In the genomic region with DNA sequence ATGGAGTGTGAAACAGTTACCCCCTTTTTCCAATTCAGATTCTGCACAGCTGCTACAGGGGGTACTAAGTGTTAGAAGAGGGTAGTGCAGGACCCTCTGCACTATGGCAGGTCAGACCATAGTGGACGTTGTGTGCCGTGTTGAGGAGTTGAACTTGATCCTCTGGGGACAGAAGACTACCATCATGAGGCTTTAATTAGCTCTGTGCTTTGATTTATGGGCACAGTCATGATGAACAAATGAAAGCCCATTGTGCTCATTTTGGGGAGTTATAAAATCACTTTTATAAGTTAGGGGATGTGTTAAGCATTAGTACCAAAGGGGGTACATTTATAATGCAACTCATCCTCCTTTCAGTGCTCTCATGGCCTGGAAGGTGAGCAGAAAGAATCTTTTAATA, we compare ENCODE assay signal across 17 cellular contexts.
A peak's percentile ranks its signal among the peaks of the same experiment; 100 is the strongest.
DNase-seq lines count a peak whose midpoint lies in the region; ATAC-seq, FAIRE-seq and TF ChIP-seq lines count a peak whose summit lies in the region.
"Had no signal": no experiment of that assay in that cellular context is flagged by ENCODE, and none has a peak within 500 bp of the region (broad histone marks: within the 10 kb centered on the region; RNA-seq: fewer than 3 reads in every experiment).

No MANE protein-coding gene starts in this region.

- peaks cover 73% of the 10 kb centered on the region for H4K20me1 ChIP-seq in SK-N-SH (ENCODE audit: insufficient read depth)

- H3K4me1 Mint-ChIP-seq in endodermal cell = no peaks in the 10 kb centered on the region

- H3F3A ChIP-seq in SK-N-SH (replicated peaks; ENCODE audit: insufficient read depth) = no peaks in the 10 kb centered on the region

- no peaks in the 10 kb centered on the region for H3K27me3 Mint-ChIP-seq in endodermal cell (ENCODE audit: insufficient read depth)
- H3K27me3 Mint-ChIP-seq: CD4-positive, alpha-beta memory T cell had no signal

- H3K4me2 ChIP-seq in SK-N-SH = no peak overlapping the region
- H3K4me2 ChIP-seq: BLaER1 had no signal

- intact Hi-C loops in mucosa of descending colon (cut with DNase I, micrococcal nuclease) = no loop called here

- POLR2A ChIA-PET in SK-N-SH (lab: Yijun Ruan, JAX) = no interaction called here

- H3K9me3 Mint-ChIP-seq in endodermal cell = peaks cover 7% of the 10 kb centered on the region
- H3K9me3 Mint-ChIP-seq: CD4-positive, alpha-beta memory T cell had no signal

- peak overlapping the region; percentile 7 for H3K27ac Mint-ChIP-seq in endodermal cell

- WGBS in SK-N-SH (ENCODE audit: low lambda C conversion rate) = 100% methylated on average over 2 of the region's 2 CpGs
- 95 to 100% methylated on average over 2 of the region's 2 CpGs for WGBS in endodermal cell (ENCODE audit: insufficient coverage in 1 of 2, insufficient read length in 1 of 2), 2 experiments

- DNase-seq in SK-N-SH (no peak), endodermal cell (no peak), mucosa of descending colon (no peak), HTR-8/SVneo (ENCODE audit: insufficient read length, low spot score) (no peak), D721Med (ENCODE audit: insufficient read length, low spot score) (no peak)
- DNase-seq: CD4-positive, alpha-beta memory T cell; DMS79 treated with DMSO at 0.1 percent for 48 hours; GF-D8; GOT3; H7 had no signal

- H3K36me3 ChIP-seq in SK-N-SH (replicated peaks in 1 of 2; ENCODE audit: control insufficient read depth in 1 of 2, insufficient read depth in 2 of 2, low read length in 1 of 2) (no peaks in the 10 kb centered on the region), endodermal cell (ENCODE audit: control insufficient read depth, insufficient read depth, low read length) (peaks cover 4% of the 10 kb centered on the region), mucosa of descending colon (ENCODE audit: low read depth) (no peaks in the 10 kb centered on the region)

- H3K36me3 Mint-ChIP-seq in endodermal cell (ENCODE audit: low read depth) = peaks cover 11% of the 10 kb centered on the region

- H2AFZ ChIP-seq in SK-N-SH (ENCODE audit: low read depth) = no peak overlapping the region

- no peaks in the 10 kb centered on the region for H3K27me3 ChIP-seq in SK-N-SH (ENCODE audit: insufficient read depth)
- H3K27me3 ChIP-seq in endodermal cell (ENCODE audit: control insufficient read depth, insufficient read depth, low read length, poor library complexity, severe bottlenecking) = no peaks in the 10 kb centered on the region
- H3K27me3 ChIP-seq: BLaER1 had no signal

- ATAC-seq in SK-N-SH treated with all-trans-retinoic acid at 6 μM for 48 hours = peak; percentile 20; the same call in 1 of the 3 replicates
- ATAC-seq in mucosa of descending colon = peak; percentile 20
- ATAC-seq in HG03354 (IDR thresholded peaks at IDR 0.05; ENCODE audit: poor library complexity, severe bottlenecking, unreplicated experiment) = no peak
- no peak for ATAC-seq in GM21526 (IDR thresholded peaks at IDR 0.05; ENCODE audit: low FRiP score, unreplicated experiment)
- ATAC-seq: HepG2 had no signal

- TF ChIP-seq EP300 in SK-N-SH (IDR thresholded peaks at IDR 0.05; ENCODE audit: borderline replicate concordance in 1 of 2, low read depth in 1 of 2, low read length in 1 of 2) = no peak

- H3K4me3 ChIP-seq in SK-N-SH (ENCODE audit: low read depth in 2 of 2, low read length in 1 of 2) (no peak overlapping the region), endodermal cell (ENCODE audit: low read length) (no peak overlapping the region), mucosa of descending colon (no peak overlapping the region)
- H3K4me3 ChIP-seq: BLaER1 had no signal

- no peaks in the 10 kb centered on the region for H3K9me2 ChIP-seq in SK-N-SH

- TF ChIP-seq CTCF in SK-N-SH (IDR thresholded peaks at IDR 0.05) = no peak
- TF ChIP-seq CTCF in endodermal cell (conservative IDR thresholded peaks at IDR 0.05) = no peak
- TF ChIP-seq CTCF in mucosa of descending colon (IDR thresholded peaks at IDR 0.05) = no peak
- no peak for TF ChIP-seq CTCF in D721Med (IDR thresholded peaks at IDR 0.05; ENCODE audit: insufficient read depth, missing control alignments)

- H3K4me1 ChIP-seq in SK-N-SH (ENCODE audit: control insufficient read depth in 1 of 2, insufficient read depth in 2 of 2, low read depth in 1 of 2, low read length in 1 of 2) (peaks cover 5 to 16% of the 10 kb centered on the region in 2 experiments; a peak in 3 of 4 replicates), endodermal cell (ENCODE audit: control insufficient read depth, insufficient read depth, low read length) (no peaks in the 10 kb centered on the region), mucosa of descending colon (ENCODE audit: low read depth) (no peaks in the 10 kb centered on the region)

- TF ChIP-seq RAD21 in SK-N-SH (IDR thresholded peaks at IDR 0.05; ENCODE audit: low read length) = no peak

- H3K9ac ChIP-seq in SK-N-SH (no peak overlapping the region), endodermal cell (ENCODE audit: extremely low read depth, low read length, poor library complexity, severe bottlenecking) (no peak overlapping the region)
- H3K9ac ChIP-seq: BLaER1 had no signal

- H3K27ac ChIP-seq in SK-N-SH (ENCODE audit: low read depth in 2 of 2, low read length in 1 of 2) (no peak overlapping the region), endodermal cell (ENCODE audit: low read depth, low read length) (no peak overlapping the region)
- H3K27ac ChIP-seq: 22Rv1, BLaER1 had no signal

- H3K9me3 ChIP-seq in SK-N-SH = no peaks in the 10 kb centered on the region
- H3K9me3 ChIP-seq in endodermal cell (ENCODE audit: control insufficient read depth, low read length) = peaks cover 7% of the 10 kb centered on the region
- no peaks in the 10 kb centered on the region for H3K9me3 ChIP-seq in mucosa of descending colon

- no peak overlapping the region for H3K4me3 Mint-ChIP-seq in endodermal cell
- H3K4me3 Mint-ChIP-seq: CD14-positive monocyte; CD4-positive, alpha-beta memory T cell had no signal

- FAIRE-seq in HTR-8/SVneo (lab: Jason Lieb, UNC) = no peak
- FAIRE-seq in D721Med (lab: Jason Lieb, UNC) = no peak
- FAIRE-seq: HepG2 had no signal

- CTCF ChIA-PET in SK-N-SH (lab: Yijun Ruan, JAX) = interaction anchor here (1.4 to 1.5 kb wide), 2 partner anchors 263 to 264 kb away, joined by 3 to 4 read pairs; no protein-coding TSS in a partner anchor

- H3K79me2 ChIP-seq in SK-N-SH (ENCODE audit: insufficient read depth) = peaks cover 95% of the 10 kb centered on the region

TF ChIP-seq in SK-N-SH treated with all-trans-retinoic acid at 6 μM for 48 hours, 23 proteins besides CTCF, POLR2A, EP300 and RAD21 (continues in another document):
- no peak for TF ChIP-seq ARNTL (CRISPR knock-in tag; IDR thresholded peaks at IDR 0.05; ENCODE audit: borderline replicate concordance, low read depth)
- TF ChIP-seq CSDC2 (CRISPR knock-in tag; IDR thresholded peaks at IDR 0.05) = no peak
- no peak for TF ChIP-seq ZFP3 (CRISPR knock-in tag; IDR thresholded peaks at IDR 0.05)
- TF ChIP-seq GLIS3 (CRISPR knock-in tag; IDR thresholded peaks at IDR 0.05) = no peak
- TF ChIP-seq ZNF565 (CRISPR knock-in tag; conservative IDR thresholded peaks at IDR 0.05; ENCODE audit: low read depth) = no peak
- no peak for TF ChIP-seq ZFP30 (CRISPR knock-in tag; IDR thresholded peaks at IDR 0.05)
- TF ChIP-seq, protein P1, sequence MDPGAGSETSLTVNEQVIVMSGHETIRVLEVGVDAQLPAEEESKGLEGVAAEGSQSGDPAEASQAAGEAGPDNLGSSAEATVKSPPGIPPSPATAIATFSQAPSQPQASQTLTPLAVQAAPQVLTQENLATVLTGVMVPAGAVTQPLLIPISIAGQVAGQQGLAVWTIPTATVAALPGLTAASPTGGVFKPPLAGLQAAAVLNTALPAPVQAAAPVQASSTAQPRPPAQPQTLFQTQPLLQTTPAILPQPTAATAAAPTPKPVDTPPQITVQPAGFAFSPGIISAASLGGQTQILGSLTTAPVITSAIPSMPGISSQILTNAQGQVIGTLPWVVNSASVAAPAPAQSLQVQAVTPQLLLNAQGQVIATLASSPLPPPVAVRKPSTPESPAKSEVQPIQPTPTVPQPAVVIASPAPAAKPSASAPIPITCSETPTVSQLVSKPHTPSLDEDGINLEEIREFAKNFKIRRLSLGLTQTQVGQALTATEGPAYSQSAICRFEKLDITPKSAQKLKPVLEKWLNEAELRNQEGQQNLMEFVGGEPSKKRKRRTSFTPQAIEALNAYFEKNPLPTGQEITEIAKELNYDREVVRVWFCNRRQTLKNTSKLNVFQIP (CRISPR knock-in tag; IDR thresholded peaks at IDR 0.05; ENCODE audit: borderline replicate concordance, low read depth) = no peak

TF ChIP-seq in SK-N-SH, 30 proteins besides CTCF, POLR2A, EP300 and RAD21 (continues in another document):
- TF ChIP-seq, protein P2, sequence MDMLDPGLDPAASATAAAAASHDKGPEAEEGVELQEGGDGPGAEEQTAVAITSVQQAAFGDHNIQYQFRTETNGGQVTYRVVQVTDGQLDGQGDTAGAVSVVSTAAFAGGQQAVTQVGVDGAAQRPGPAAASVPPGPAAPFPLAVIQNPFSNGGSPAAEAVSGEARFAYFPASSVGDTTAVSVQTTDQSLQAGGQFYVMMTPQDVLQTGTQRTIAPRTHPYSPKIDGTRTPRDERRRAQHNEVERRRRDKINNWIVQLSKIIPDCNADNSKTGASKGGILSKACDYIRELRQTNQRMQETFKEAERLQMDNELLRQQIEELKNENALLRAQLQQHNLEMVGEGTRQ (IDR thresholded peaks at IDR 0.05; ENCODE audit: borderline replicate concordance, low read depth, low read length) = no peak
- no peak for TF ChIP-seq ELF1 (IDR thresholded peaks at IDR 0.05)
- TF ChIP-seq NRF1 (IDR thresholded peaks at IDR 0.05; ENCODE audit: low read depth, low read length) = no peak

Comparison
In these comparisons a context has a peak if more than half of its experiments do, and no peak if none do; other contexts are left out.
1. ATAC-seq: peak in SK-N-SH treated with all-trans-retinoic acid at 6 μM for 48 hours (single experiment) and mucosa of descending colon (single experiment); none in HG03354 (single experiment) and GM21526 (single experiment).